8 cellular contexts compared by ENCODE assay signal in the genomic region with DNA sequence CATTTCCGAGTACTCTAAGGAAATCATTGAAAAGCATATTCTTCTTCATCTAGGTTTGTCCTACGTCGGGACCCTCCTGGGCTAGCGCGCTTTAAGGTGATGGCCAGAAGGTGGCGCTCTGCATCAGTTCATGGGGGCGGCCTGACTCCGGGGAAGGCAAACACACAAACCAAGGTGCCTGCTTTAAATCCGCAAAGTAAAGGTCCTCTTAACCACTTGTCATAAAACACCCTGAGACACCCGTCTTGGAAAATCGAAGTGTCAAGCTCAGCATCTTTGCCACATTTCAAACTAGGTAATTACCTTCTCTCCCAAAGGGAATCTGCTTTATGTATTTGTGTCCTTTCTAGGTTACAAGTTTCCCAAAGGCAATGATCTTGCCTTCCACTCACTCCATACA. TPM values are rescaled to one million over a fixed set of nuclear protein-coding genes. Genes with fewer than 3 reads are reported as not detected.
A peak's percentile ranks its signal among the peaks of the same experiment; 100 is the strongest.
DNase-seq lines count a peak whose midpoint lies in the region; ATAC-seq and TF ChIP-seq lines count a peak whose summit lies in the region.

No MANE protein-coding gene starts in this region.

- CTCF ChIA-PET in CD8-positive, alpha-beta T cell (lab: Charles Lee), result interaction anchor here (0.6 to 8.5 kb wide), 32 partner anchors 8 to 1941 kb away, joined by 3 to 90 read pairs (median 5); no protein-coding TSS in a partner anchor

- POLR2A ChIA-PET in CD8-positive, alpha-beta T cell (lab: Charles Lee), result interaction anchor here (0.6 to 0.9 kb wide), 2 partner anchors 505 to 515 kb away, joined by 3 to 4 read pairs; no protein-coding TSS in a partner anchor
- POLR2A ChIA-PET in activated naive CD8-positive, alpha-beta T cell treated with anti-CD3 and anti-CD28 coated beads, Interleukin-2, amount 10 ng/mL, durations not matched to agents 7 days and 5 days (lab: Charles Lee), result no interaction called here

- H3K36me3 Mint-ChIP-seq in CD8-positive, alpha-beta T cell, result no peaks in the 10 kb centered on the region
- H3K36me3 Mint-ChIP-seq in activated naive CD8-positive, alpha-beta T cell treated with anti-CD3 and anti-CD28 coated beads, Interleukin-2, amount 10 ng/mL, durations not matched to agents 7 days and 5 days, result no peaks in the 10 kb centered on the region

- peak; percentile 81 for TF ChIP-seq CTCF in CD8-positive, alpha-beta T cell (IDR thresholded peaks at IDR 0.05)
- peak; percentile 87 to 98 (median 94) for TF ChIP-seq CTCF in heart right ventricle (IDR thresholded peaks at IDR 0.05)

- H3K27ac Mint-ChIP-seq in CD8-positive, alpha-beta T cell, result no peak overlapping the region
- no peak overlapping the region for H3K27ac Mint-ChIP-seq in activated naive CD8-positive, alpha-beta T cell treated with anti-CD3 and anti-CD28 coated beads, Interleukin-2, amount 10 ng/mL, durations not matched to agents 7 days and 5 days

- ATAC-seq in CD8-positive, alpha-beta T cell, result peak; percentile 87
- ATAC-seq in GM21723 (IDR thresholded peaks at IDR 0.05; ENCODE audit: unreplicated experiment), result peak; percentile 80
- ATAC-seq in activated naive CD8-positive, alpha-beta T cell treated with anti-CD3 and anti-CD28 coated beads, Interleukin-2, amount 10 ng/mL, durations not matched to agents 7 days and 5 days (ENCODE audit: low read depth), result peak; percentile 82
- peak; percentile 79 to 95 (median 94) for ATAC-seq in heart right ventricle
- ATAC-seq in GM21390 (IDR thresholded peaks at IDR 0.05; ENCODE audit: unreplicated experiment), result no peak

- peaks cover 50% of the 10 kb centered on the region for H3K27me3 Mint-ChIP-seq in CD8-positive, alpha-beta T cell (ENCODE audit: low read depth)
- H3K27me3 Mint-ChIP-seq in activated naive CD8-positive, alpha-beta T cell treated with anti-CD3 and anti-CD28 coated beads, Interleukin-2, amount 10 ng/mL, durations not matched to agents 7 days and 5 days, result peaks cover 52% of the 10 kb centered on the region

- H3K9me3 Mint-ChIP-seq in CD8-positive, alpha-beta T cell, result no peaks in the 10 kb centered on the region
- H3K9me3 Mint-ChIP-seq in activated naive CD8-positive, alpha-beta T cell treated with anti-CD3 and anti-CD28 coated beads, Interleukin-2, amount 10 ng/mL, durations not matched to agents 7 days and 5 days, result no peaks in the 10 kb centered on the region

- H3K4me3 Mint-ChIP-seq in CD8-positive, alpha-beta T cell, result no peak overlapping the region
- no peak overlapping the region for H3K4me3 Mint-ChIP-seq in activated naive CD8-positive, alpha-beta T cell treated with anti-CD3 and anti-CD28 coated beads, Interleukin-2, amount 10 ng/mL, durations not matched to agents 7 days and 5 days

- no peaks in the 10 kb centered on the region for H3K4me1 Mint-ChIP-seq in CD8-positive, alpha-beta T cell (ENCODE audit: low read depth)
- no peaks in the 10 kb centered on the region for H3K4me1 Mint-ChIP-seq in activated naive CD8-positive, alpha-beta T cell treated with anti-CD3 and anti-CD28 coated beads, Interleukin-2, amount 10 ng/mL, durations not matched to agents 7 days and 5 days

- no peak overlapping the region for H3K27ac ChIP-seq in CD8-positive, alpha-beta T cell (ENCODE audit: low read depth, low read length)
- no peak overlapping the region for H3K27ac ChIP-seq in heart right ventricle

- intact Hi-C loops in CD8-positive, alpha-beta T cell (cut with DNase I, micrococcal nuclease), result loop anchor here (1.0 to 10.0 kb wide), 6 partner anchors 113 to 607 kb away; no protein-coding TSS in a partner anchor
- intact Hi-C loops in heart right ventricle (cut with DNase I), result loop anchor here (1.0 to 10.0 kb wide), 9 partner anchors 111 to 507 kb away; partner anchors contain the start of gene ABTB2 (in 2 of the 10)

- H3K4me3 ChIP-seq in CD8-positive, alpha-beta T cell (ENCODE audit: low read depth, low read length), result no peak overlapping the region
- no peak overlapping the region for H3K4me3 ChIP-seq in heart right ventricle

- WGBS in heart right ventricle, 2 donors, result 2% methylated on average over 11 of the region's 11 CpGs

- DNase-seq in CD8-positive, alpha-beta T cell, result peak; percentile 43 to 82 (median 72)
- DNase-seq in NCI-H1048 (lab: John Stamatoyannopoulos, UW) (peak; percentile 49), SKM-1 treated with dmso at 0.1 percent for 144 hours (lab: John Stamatoyannopoulos, UW; ENCODE audit: unreplicated experiment) (peak; percentile 64), heart right ventricle (peak; percentile 80 to 81), retina (peak; percentile 82)
- DNase-seq in activated naive CD8-positive, alpha-beta T cell treated with anti-CD3 and anti-CD28 coated beads, Interleukin-2, amount 10 ng/mL, durations not matched to agents 7 days and 5 days, result peak; percentile 74

- H3K9me3 ChIP-seq in CD8-positive, alpha-beta T cell (ENCODE audit: low read length), result no peaks in the 10 kb centered on the region
- H3K9me3 ChIP-seq in heart right ventricle, result no peaks in the 10 kb centered on the region

- peaks cover 6% of the 10 kb centered on the region for H3K27me3 ChIP-seq in CD8-positive, alpha-beta T cell (ENCODE audit: insufficient read depth, low read length)
- H3K27me3 ChIP-seq in heart right ventricle, result peaks cover 0 to 10% (median 0%) of the 10 kb centered on the region in 7 donors

- H3K4me1 ChIP-seq in CD8-positive, alpha-beta T cell (ENCODE audit: insufficient read depth, low read length), result no peaks in the 10 kb centered on the region
- peaks cover 0 to 20% (median 0%) of the 10 kb centered on the region in 9 donors for H3K4me1 ChIP-seq in heart right ventricle

- no peaks in the 10 kb centered on the region for H3K36me3 ChIP-seq in CD8-positive, alpha-beta T cell (ENCODE audit: insufficient read depth, low read length)
- H3K36me3 ChIP-seq in heart right ventricle, result peaks cover 0 to 64% (median 0%) of the 10 kb centered on the region in 9 donors

RNA-seq across cellular contexts. Expression of gene LMO2, which starts 34.0 kb away (rescaled TPM):
- total RNA-seq in CD8-positive, alpha-beta T cell, result not detected
- total RNA-seq in activated naive CD8-positive, alpha-beta T cell treated with anti-CD3 and anti-CD28 coated beads, Interleukin-2, amount 10 ng/mL, durations not matched to agents 7 days and 5 days, result under 1 TPM; 0.44 to 0.48 TPM
- 10 to 100 TPM in 3 of 10 donors, 1 to 10 TPM in 7; 3.9 to 16.9 (median 9.1) TPM for total RNA-seq in heart right ventricle
- polyA plus RNA-seq in heart right ventricle, result 10 to 100 TPM; 10.7 to 14.0 TPM
